Comparison of ENCODE assay signal across 8 cellular contexts in genomic region chr16:75622762-75623605, GRCh38. TPM values are rescaled to one million over a fixed set of nuclear protein-coding genes. Genes with fewer than 3 reads are reported as not detected.
DNase-seq lines count a peak whose midpoint lies in the region; ATAC-seq and TF ChIP-seq lines count a peak whose summit lies in the region.

A gene with protein sequence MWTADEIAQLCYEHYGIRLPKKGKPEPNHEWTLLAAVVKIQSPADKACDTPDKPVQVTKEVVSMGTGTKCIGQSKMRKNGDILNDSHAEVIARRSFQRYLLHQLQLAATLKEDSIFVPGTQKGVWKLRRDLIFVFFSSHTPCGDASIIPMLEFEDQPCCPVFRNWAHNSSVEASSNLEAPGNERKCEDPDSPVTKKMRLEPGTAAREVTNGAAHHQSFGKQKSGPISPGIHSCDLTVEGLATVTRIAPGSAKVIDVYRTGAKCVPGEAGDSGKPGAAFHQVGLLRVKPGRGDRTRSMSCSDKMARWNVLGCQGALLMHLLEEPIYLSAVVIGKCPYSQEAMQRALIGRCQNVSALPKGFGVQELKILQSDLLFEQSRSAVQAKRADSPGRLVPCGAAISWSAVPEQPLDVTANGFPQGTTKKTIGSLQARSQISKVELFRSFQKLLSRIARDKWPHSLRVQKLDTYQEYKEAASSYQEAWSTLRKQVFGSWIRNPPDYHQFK (minus strand): TSS chr16:75623281. CDS start chr16:75620799, 2,482 bp downstream.

- H3K4me3 Mint-ChIP-seq in chondrocyte (ENCODE audit: unreplicated experiment), result peak within 1 kb of the TSS; percentile 98

- no peak for TF ChIP-seq CTCF in chondrocyte (IDR thresholded peaks at IDR 0.05)
- TF ChIP-seq CTCF in kidney epithelial cell (IDR thresholded peaks at IDR 0.05; ENCODE audit: insufficient read depth, low read length, poor library complexity, severe bottlenecking), result no peak

- ATAC-seq in HG03439 (IDR thresholded peaks at IDR 0.05; ENCODE audit: unreplicated experiment), result peak; percentile 96

- peak; percentile 93 for TF ChIP-seq POLR2A in GM19193 (IDR thresholded peaks at IDR 0.05; ENCODE audit: extremely low read depth, insufficient read depth, insufficient read length)

- no peaks in the 10 kb centered on the region for H3K27me3 Mint-ChIP-seq in chondrocyte (ENCODE audit: low read depth)

- peak within 1 kb of the TSS; percentile 99 for H3K27ac Mint-ChIP-seq in chondrocyte (ENCODE audit: unreplicated experiment)

- peaks cover 1% of the 10 kb centered on the region for H3K36me3 ChIP-seq in kidney epithelial cell (ENCODE audit: control insufficient read depth, insufficient read depth, low read length)

- DNase-seq in AML-193 (lab: John Stamatoyannopoulos, UW) (peak; percentile 92 to 95), NCI-H510A treated with DMSO at 0.1 percent for 48 hours (lab: John Stamatoyannopoulos, UW) (peak; percentile 84), chondrocyte (ENCODE audit: low spot score) (peak; percentile 99), kidney epithelial cell (ENCODE audit: low read depth) (peak; percentile 94)
- DNase-seq in activated CD4-positive, alpha-beta T cell treated with anti-CD3 and anti-CD28 coated beads for 24 hours (ENCODE audit: low read depth in 2 of 2), result peak; percentile 91 to 95
- peak; percentile 97 to 98 for DNase-seq in stimulated activated CD4-positive, alpha-beta T cell treated with anti-CD3 and anti-CD28 coated beads, Interleukin-15, amount 100 ng/mL, for 48 hours (ENCODE audit: low read depth in 2 of 2)

- H3K4me3 ChIP-seq in kidney epithelial cell (ENCODE audit: low read depth, low read length), result peak within 1 kb of the TSS; percentile 76

- no peaks in the 10 kb centered on the region for H3K9me3 Mint-ChIP-seq in chondrocyte (ENCODE audit: low read depth)

- H3K27me3 ChIP-seq in kidney epithelial cell (ENCODE audit: control insufficient read depth, insufficient read depth, low read length), result no peaks in the 10 kb centered on the region

- H3K36me3 Mint-ChIP-seq in chondrocyte (ENCODE audit: low read depth), result peaks cover 28% of the 10 kb centered on the region

- peaks cover 27% of the 10 kb centered on the region for H3K4me1 Mint-ChIP-seq in chondrocyte (ENCODE audit: low read depth)

RNA-seq across cellular contexts. Expression of the gene that starts here (rescaled TPM):
- total RNA-seq in chondrocyte (47.1 to 72.5 TPM (median 49.3 TPM) in 3 replicates), kidney epithelial cell (54.6 and 60.5 TPM in 2 replicates)

Comparison
In these comparisons a context has a peak if more than half of its experiments do, and no peak if none do; other contexts are left out.
1. Peak in every context shown above with its lines: DNase-seq, ATAC-seq and H3K4me3 ChIP-seq.